Comparison of ENCODE assay signal across 21 cellular contexts in the genomic region with DNA sequence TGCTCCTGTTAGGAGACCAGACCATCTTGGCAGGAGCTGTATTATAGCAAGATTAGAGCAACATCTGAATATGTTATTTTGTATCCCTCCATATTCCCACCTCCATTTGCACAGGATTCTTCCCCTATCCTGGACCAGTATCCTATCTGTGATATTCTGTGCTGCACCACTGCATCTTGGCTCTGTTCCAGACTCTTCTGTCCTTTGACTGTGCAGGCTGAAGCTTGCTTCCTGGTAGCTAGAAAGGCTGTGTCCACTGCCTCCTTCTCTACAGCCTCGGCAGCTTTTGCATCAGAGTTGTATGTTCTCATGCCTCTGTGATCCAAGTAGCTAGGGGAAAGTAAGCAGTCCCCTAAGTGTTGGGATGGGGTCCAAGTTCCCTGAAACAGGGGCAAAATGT.
DNase-seq lines count a peak whose midpoint lies in the region; TF ChIP-seq lines count a peak whose summit lies in the region.
"Had no signal": no experiment of that assay in that cellular context is flagged by ENCODE, and none has a peak within 500 bp of the region (broad histone marks: within the 10 kb centered on the region; RNA-seq: fewer than 3 reads in every experiment).

No MANE protein-coding gene starts in this region.

- H3K4me1 ChIP-seq in H9 (ENCODE audit: insufficient read depth, low read length), result no peaks in the 10 kb centered on the region
- H3K4me1 ChIP-seq: tibial artery had no signal

- H3K4me1 Mint-ChIP-seq in nephron progenitor cell (peaks cover 68% of the 10 kb centered on the region), H9 (no peaks in the 10 kb centered on the region)
- H3K4me1 Mint-ChIP-seq: activated CD4-positive, alpha-beta T cell treated with anti-CD3 and anti-CD28 coated beads, Interleukin-2, amount 10 ng/mL, durations not matched to agents 7 days and 5 days had no signal

- no peak overlapping the region for H3K4me3 ChIP-seq in epithelial cell of esophagus (ENCODE audit: low read length)
- H3K4me3 ChIP-seq: GM23338, heart right ventricle, mucosa of descending colon, skin epidermis, tibial artery had no signal

- H3K9me3 ChIP-seq in H9 (ENCODE audit: control insufficient read depth, low read depth, low read length), result no peaks in the 10 kb centered on the region
- H3K9me3 ChIP-seq: heart right ventricle, mucosa of descending colon, tibial artery had no signal

- H4K20me1 ChIP-seq in H9 (ENCODE audit: control insufficient read depth, insufficient read depth, insufficient read length), result no peaks in the 10 kb centered on the region

- peak overlapping the region; percentile 96 for H3K27ac Mint-ChIP-seq in nephron progenitor cell
- peak overlapping the region in 1 of 3 experiments; percentile 32; a peak in 2 of 7 replicates for H3K27ac Mint-ChIP-seq in H9
- H3K27ac Mint-ChIP-seq: activated CD4-positive, alpha-beta T cell treated with anti-CD3 and anti-CD28 coated beads, Interleukin-2, amount 10 ng/mL, durations not matched to agents 7 days and 5 days; GM23338 had no signal

- H2BK15ac ChIP-seq in H9 (ENCODE audit: low read depth, low read length), result no peak overlapping the region

- DNase-seq in DMS153 treated with DMSO at 0.1 percent for 48 hours (lab: John Stamatoyannopoulos, UW; ENCODE audit: unreplicated experiment) (peak; percentile 1), NCI-H1105 (lab: John Stamatoyannopoulos, UW) (peak; percentile 15), epithelial cell of esophagus (ENCODE audit: low read depth) (peak; percentile 36), nephron progenitor cell (no peak), NOMO-1 (lab: John Stamatoyannopoulos, UW; ENCODE audit: unreplicated experiment in 2 of 2) (no peak), COLO829 (ENCODE audit: low spot score) (no peak), H9 (no peak)
- DNase-seq in activated naive CD4-positive, alpha-beta T cell treated with Interleukin-2 at 50 U/mL for 16 hours, result no peak
- DNase-seq: activated CD4-positive, alpha-beta T cell treated with anti-CD3 and anti-CD28 coated beads, Interleukin-2, amount 10 ng/mL, durations not matched to agents 7 days and 5 days; activated CD8-positive, alpha-beta memory T cell treated with anti-CD3 and anti-CD28 coated beads, Interleukin-2, amount 50 U/mL, for 48 hours; activated gamma-delta T cell treated with Interleukin-2 at 50 U/mL for 16 hours; AML-193; Calu3; dermis blood vessel endothelial cell; mucosa of descending colon; NCI-H1092 treated with DMSO at 0.1 percent for 48 hours; RPMI8226; tibial artery had no signal

- H3K4me2 ChIP-seq in H9 (ENCODE audit: insufficient read depth, insufficient read length, low read length), result no peak overlapping the region
- H3K4me2 ChIP-seq: GM23338 had no signal

- H3K27me3 Mint-ChIP-seq in nephron progenitor cell (ENCODE audit: low read depth, poor library complexity) (no peaks in the 10 kb centered on the region), H9 (ENCODE audit: low read depth) (no peaks in the 10 kb centered on the region; the same call in 1 of the 2 replicates)

- no peak overlapping the region for H4K5ac ChIP-seq in H9 (ENCODE audit: insufficient read length, low read depth, low read length)

- H4K8ac ChIP-seq in H9 (replicated peaks; ENCODE audit: insufficient read length, low read depth, low read length), result no peak overlapping the region

- H3K23ac ChIP-seq in H9 (ENCODE audit: insufficient read length, low read depth, low read length), result no peak overlapping the region

- H3K4me3 Mint-ChIP-seq in nephron progenitor cell (no peak overlapping the region), H9 (no peak overlapping the region)
- H3K4me3 Mint-ChIP-seq: activated CD4-positive, alpha-beta T cell treated with anti-CD3 and anti-CD28 coated beads, Interleukin-2, amount 10 ng/mL, durations not matched to agents 7 days and 5 days; GM23338 had no signal

- H3K18ac ChIP-seq in H9 (ENCODE audit: insufficient read length, low read depth, low read length), result no peak overlapping the region

- no peak overlapping the region for H2BK20ac ChIP-seq in H9 (ENCODE audit: low read depth, low read length, poor library complexity, severe bottlenecking)

- no peak overlapping the region for H3K4ac ChIP-seq in H9 (ENCODE audit: low read depth, low read length)

- H3K27ac ChIP-seq in H9 (ENCODE audit: insufficient read length, low read depth, low read length), result no peak overlapping the region
- H3K27ac ChIP-seq: heart right ventricle, skin epidermis, tibial artery had no signal

- H3T11ph ChIP-seq in H9 (ENCODE audit: low read length), result no peak overlapping the region

- no peak overlapping the region for H3K14ac ChIP-seq in H9 (ENCODE audit: insufficient read depth, low read length)

- H2AFZ ChIP-seq in H9 (ENCODE audit: low read length), result no peak overlapping the region
- H2AFZ ChIP-seq: GM23338 had no signal

- no peaks in the 10 kb centered on the region for H3K23me2 ChIP-seq in H9 (ENCODE audit: insufficient read length, low read depth, low read length, poor library complexity, severe bottlenecking)

- H3K56ac ChIP-seq in H9 (ENCODE audit: insufficient read length, low read depth, low read length), result no peak overlapping the region

- no CpG with 5 or more reads among the region's 1 CpG for WGBS in H9 (ENCODE audit: extremely low coverage, insufficient read length, low lambda C conversion rate)

- no peak overlapping the region for H3K9ac ChIP-seq in H9 (ENCODE audit: extremely low read depth, insufficient read length, low read length)

- H2BK12ac ChIP-seq in H9 (ENCODE audit: insufficient read length, low read depth, low read length), result no peak overlapping the region

- no peak overlapping the region for H4K91ac ChIP-seq in H9 (ENCODE audit: insufficient read length, low read depth, low read length)

- peaks cover 5% of the 10 kb centered on the region for H3K36me3 Mint-ChIP-seq in nephron progenitor cell (ENCODE audit: low read depth)
- no peaks in the 10 kb centered on the region for H3K36me3 Mint-ChIP-seq in H9 (ENCODE audit: insufficient read depth in 1 of 3, low read depth in 3 of 3)

- no peak overlapping the region for H2BK5ac ChIP-seq in H9 (ENCODE audit: insufficient read length, low read length)

- no peaks in the 10 kb centered on the region for H3K79me1 ChIP-seq in H9 (ENCODE audit: insufficient read depth, low read depth, low read length, poor library complexity, severe bottlenecking)

- H2AK5ac ChIP-seq in H9 (ENCODE audit: insufficient read length, low read length), result no peak overlapping the region

- no peak for TF ChIP-seq CTCF in epithelial cell of esophagus (IDR thresholded peaks at IDR 0.05; ENCODE audit: insufficient read depth, low read depth, low read length, missing control alignments)
- no peak for TF ChIP-seq CTCF in nephron progenitor cell (IDR thresholded peaks at IDR 0.05)
- TF ChIP-seq CTCF in H9 (conservative IDR thresholded peaks at IDR 0.05), result no peak

- H3K9me3 Mint-ChIP-seq in nephron progenitor cell, result peaks cover 14% of the 10 kb centered on the region
- no peaks in the 10 kb centered on the region; a peak in 1 of 5 replicates for H3K9me3 Mint-ChIP-seq in H9
- H3K9me3 Mint-ChIP-seq: activated CD4-positive, alpha-beta T cell treated with anti-CD3 and anti-CD28 coated beads, Interleukin-2, amount 10 ng/mL, durations not matched to agents 7 days and 5 days; GM23338 had no signal

- H3K27me3 ChIP-seq in H9 (ENCODE audit: insufficient read depth, low read length), result no peaks in the 10 kb centered on the region
- H3K27me3 ChIP-seq: tibial artery had no signal

- H2BK120ac ChIP-seq in H9 (ENCODE audit: low read depth, low read length, poor library complexity, severe bottlenecking), result no peak overlapping the region

- no peaks in the 10 kb centered on the region for H3K79me2 ChIP-seq in H9 (ENCODE audit: insufficient read depth, low read length)

Comparison
In these comparisons a context has a peak if more than half of its experiments do, and no peak if none do; other contexts are left out.
1. DNase-seq: peak in DMS153 treated with DMSO at 0.1 percent for 48 hours (single experiment), NCI-H1105 (single experiment) and epithelial cell of esophagus (single experiment); none in nephron progenitor cell (single experiment), NOMO-1 (0 of 2), COLO829 (single experiment), activated naive CD4-positive, alpha-beta T cell treated with Interleukin-2 at 50 U/mL for 16 hours (single experiment) and H9 (single experiment).